8 cellular contexts compared by ENCODE assay signal in the genomic region with DNA sequence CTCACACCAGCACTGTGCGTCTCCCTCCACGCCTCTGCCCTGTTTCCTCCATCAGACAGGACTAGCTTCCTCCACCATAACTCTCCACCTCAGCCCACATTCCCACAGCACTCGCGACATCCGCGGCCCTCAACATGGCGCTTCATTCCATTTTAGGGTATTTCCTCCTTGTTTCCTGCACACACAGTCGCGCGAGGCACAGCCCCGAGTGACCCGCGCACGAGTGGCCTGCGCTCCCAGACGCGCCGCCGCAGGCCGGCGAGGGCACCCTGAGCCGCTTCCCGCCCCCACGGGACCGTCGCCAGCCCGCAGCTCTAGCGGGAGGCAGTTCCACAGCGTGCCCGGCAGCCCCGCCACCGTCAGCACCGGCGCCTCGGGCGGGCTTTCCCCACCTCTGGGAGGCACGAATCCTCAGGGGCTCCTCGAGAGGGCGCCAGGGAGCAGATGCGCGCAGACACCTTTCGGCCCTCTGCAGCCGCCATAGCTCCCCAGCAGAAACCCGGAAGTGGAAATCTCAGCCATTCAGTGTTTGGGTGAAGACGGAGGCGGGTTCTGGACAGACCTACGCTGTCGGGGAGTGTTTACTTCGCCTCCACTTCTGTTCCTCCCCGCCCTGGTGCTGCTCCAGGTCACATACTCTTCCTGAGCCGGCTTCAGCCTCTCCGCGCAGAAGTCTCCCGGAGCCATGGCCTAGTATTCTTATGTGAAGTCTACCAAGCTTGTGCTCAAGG.
DNase-seq lines count a peak whose midpoint lies in the region; ATAC-seq, FAIRE-seq and TF ChIP-seq lines count a peak whose summit lies in the region.
"Not testable (repeated sequence)": the region's sequence is repeated elsewhere in the genome, so short reads cannot be mapped to it uniquely, and the experiment has no call there.

No MANE protein-coding gene starts in this region.

- intact Hi-C loops in Calu3 (cut with micrococcal nuclease; ENCODE audit: unreplicated experiment); Right ventricle myocardium superior (cut with DNase I): not testable (repeated sequence)

- peak; percentile 99 for ATAC-seq in HG03442 (IDR thresholded peaks at IDR 0.05; ENCODE audit: unreplicated experiment)
- ATAC-seq in Right ventricle myocardium superior (ENCODE audit: poor library complexity), result peak; percentile 100

- CTCF ChIA-PET in Calu3 (lab: Charles Lee), result not testable (repeated sequence)

- not testable (repeated sequence) for H3K27me3 ChIP-seq in astrocyte (ENCODE audit: insufficient read depth, low read length)
- peaks cover 19% of the 10 kb centered on the region for H3K27me3 ChIP-seq in neural progenitor cell

- BruUV-seq in Calu3 (replicated peaks; lab: Mats Ljungman, UMichigan), result not testable (repeated sequence)

- not testable (repeated sequence) for H3F3A ChIP-seq in neural progenitor cell (ENCODE audit: low read depth)

- H3K27ac ChIP-seq in astrocyte (ENCODE audit: low read depth, low read length), result peak overlapping the region; percentile 77
- H3K27ac ChIP-seq in neural progenitor cell, result not testable (repeated sequence)

- H3K4me3 Mint-ChIP-seq in Calu3 (ENCODE audit: low read depth, unreplicated experiment); T-helper 1 cell treated with Interleukin-12 subunit alpha and Interleukin-12 subunit beta and Interleukin-4 antibody, amounts not matched to agents 30 μg/mL and 1 μg/mL, for 36 hours; astrocyte (ENCODE audit: unreplicated experiment); neural progenitor cell: not testable (repeated sequence)

- H3K9me3 ChIP-seq in astrocyte (ENCODE audit: insufficient read depth, low read depth, low read length); neural progenitor cell (ENCODE audit: low read depth): not testable (repeated sequence)

- H3K36me3 ChIP-seq in astrocyte (ENCODE audit: insufficient read depth, low read length); neural progenitor cell: not testable (repeated sequence)

- TF ChIP-seq CTCF in Calu3 (IDR thresholded peaks at IDR 0.05; ENCODE audit: unreplicated experiment) (peak; percentile 76), GM20000 (IDR thresholded peaks at IDR 0.05; ENCODE audit: extremely low read depth, missing control alignments) (peak; percentile 87), astrocyte (IDR thresholded peaks at IDR 0.05; ENCODE audit: insufficient read depth, low read depth, low read length) (peak; percentile 83), neural progenitor cell (IDR thresholded peaks at IDR 0.05) (peak; percentile 77)

- not testable (repeated sequence) for H3K27ac Mint-ChIP-seq in Calu3 (ENCODE audit: unreplicated experiment); neural progenitor cell
- peak overlapping the region; percentile 97 for H3K27ac Mint-ChIP-seq in T-helper 1 cell treated with Interleukin-12 subunit alpha and Interleukin-12 subunit beta and Interleukin-4 antibody, amounts not matched to agents 30 μg/mL and 1 μg/mL, for 36 hours
- H3K27ac Mint-ChIP-seq in astrocyte (ENCODE audit: unreplicated experiment), result peak overlapping the region; percentile 96

- not testable (repeated sequence) for H4K20me1 ChIP-seq in astrocyte (ENCODE audit: insufficient read depth, low read length); neural progenitor cell (ENCODE audit: low read depth)

- H3K4me1 Mint-ChIP-seq in Calu3 (ENCODE audit: low read depth, unreplicated experiment); astrocyte (ENCODE audit: low read depth, unreplicated experiment): not testable (repeated sequence)
- H3K4me1 Mint-ChIP-seq in T-helper 1 cell treated with Interleukin-12 subunit alpha and Interleukin-12 subunit beta and Interleukin-4 antibody, amounts not matched to agents 30 μg/mL and 1 μg/mL, for 36 hours (ENCODE audit: low read depth), result peaks cover 24% of the 10 kb centered on the region
- H3K4me1 Mint-ChIP-seq in neural progenitor cell, result peaks cover 11% of the 10 kb centered on the region

- not testable (repeated sequence) for H3K9me3 Mint-ChIP-seq in Calu3 (ENCODE audit: low read depth, unreplicated experiment); T-helper 1 cell treated with Interleukin-12 subunit alpha and Interleukin-12 subunit beta and Interleukin-4 antibody, amounts not matched to agents 30 μg/mL and 1 μg/mL, for 36 hours; astrocyte (ENCODE audit: unreplicated experiment)
- peaks cover 10% of the 10 kb centered on the region for H3K9me3 Mint-ChIP-seq in neural progenitor cell

- H3K79me2 ChIP-seq in astrocyte (ENCODE audit: insufficient read depth, low read length); neural progenitor cell (ENCODE audit: low read depth): not testable (repeated sequence)

- peak overlapping the region; percentile 92 for H3K4me2 ChIP-seq in astrocyte (ENCODE audit: low read length)
- peak overlapping the region; percentile 85 for H3K4me2 ChIP-seq in neural progenitor cell

- DNase-seq in Calu3 (peak; percentile 98), GM20000 (ENCODE audit: low spot score) (peak; percentile 88), astrocyte (ENCODE audit: low read depth) (peak; percentile 96), Right ventricle myocardium superior (peak; percentile 98), neural progenitor cell (ENCODE audit: low spot score) (peak; percentile 93)
- DNase-seq in stimulated activated CD8-positive, alpha-beta memory T cell treated with anti-CD3 and anti-CD28 coated beads, Interleukin-7, amount 100 ng/mL, for 1 hour (ENCODE audit: low read depth in 2 of 2), result peak; percentile 97 to 99

- H3K9ac ChIP-seq in astrocyte (ENCODE audit: low read length), result peak overlapping the region; percentile 91
- peak overlapping the region; percentile 62 for H3K9ac ChIP-seq in neural progenitor cell

- H3K27me3 Mint-ChIP-seq in Calu3 (ENCODE audit: unreplicated experiment); T-helper 1 cell treated with Interleukin-12 subunit alpha and Interleukin-12 subunit beta and Interleukin-4 antibody, amounts not matched to agents 30 μg/mL and 1 μg/mL, for 36 hours (ENCODE audit: low read depth); astrocyte (ENCODE audit: low read depth, unreplicated experiment); neural progenitor cell (ENCODE audit: insufficient read depth, low read depth): not testable (repeated sequence)

- FAIRE-seq in astrocyte (lab: Jason Lieb, UNC), result not testable (repeated sequence)

- H3K4me3 ChIP-seq in astrocyte (ENCODE audit: insufficient read depth, low read depth, low read length) (peak overlapping the region; percentile 75), neural progenitor cell (peak overlapping the region; percentile 74)

- H2AFZ ChIP-seq in astrocyte (ENCODE audit: low read depth, low read length), result peak overlapping the region; percentile 100
- peak overlapping the region; percentile 99 for H2AFZ ChIP-seq in neural progenitor cell (replicated peaks)

- H3K4me1 ChIP-seq in astrocyte (ENCODE audit: insufficient read depth, low read length); neural progenitor cell: not testable (repeated sequence)

- H3K36me3 Mint-ChIP-seq in Calu3 (ENCODE audit: insufficient read depth, unreplicated experiment); astrocyte (ENCODE audit: low read depth, unreplicated experiment); neural progenitor cell: not testable (repeated sequence)
- peaks cover 26% of the 10 kb centered on the region for H3K36me3 Mint-ChIP-seq in T-helper 1 cell treated with Interleukin-12 subunit alpha and Interleukin-12 subunit beta and Interleukin-4 antibody, amounts not matched to agents 30 μg/mL and 1 μg/mL, for 36 hours (ENCODE audit: low read depth)
